Comparison of ENCODE assay signal across 31 cellular contexts in genomic region chr2:39581866-39582265, GRCh38.
DNase-seq lines count a peak whose midpoint lies in the region; ATAC-seq and TF ChIP-seq lines count a peak whose summit lies in the region.
"Had no signal": no experiment of that assay in that cellular context is flagged by ENCODE, and none has a peak within 500 bp of the region (broad histone marks: within the 10 kb centered on the region; RNA-seq: fewer than 3 reads in every experiment).

No MANE protein-coding gene starts in this region.

- TF ChIP-seq CTCF in heart right ventricle (IDR thresholded peaks at IDR 0.05): no peak

- peak; percentile 15 for DNase-seq in RPMI7951 (ENCODE audit: low read depth)
- peak; percentile 84 for DNase-seq in SK-MEL-5 (ENCODE audit: low read depth, low spot score)
- peak; percentile 90 for DNase-seq in foreskin melanocyte
- no peak for DNase-seq in heart right ventricle
- no peak for DNase-seq in H7
- no peak for DNase-seq in stimulated activated CD4-positive, alpha-beta T cell treated with anti-CD3 and anti-CD28 coated beads, Interleukin-1b, Interleukin-23, amount 100 ng/mL, for 48 hours
- DNase-seq: 8988T; ACHN; AML-193; BE2C; C1 segment of cervical spinal cord; Caco-2; Calu3; CD4-positive, alpha-beta memory T cell; CD4-positive, alpha-beta T cell; CD4-positive, CD25-positive, alpha-beta regulatory T cell; CD8-positive, alpha-beta memory T cell; CD8-positive, alpha-beta T cell; COR-L47; DMS 273 treated with DMSO at 0.1 percent for 48 hours; DMS153; DMS53; DMS79; DMS79 treated with DMSO at 0.1 percent for 48 hours; DND-41; EL had no signal

- WGBS in heart right ventricle, 2 donors: 86 to 96% methylated on average over 1 of the region's 1 CpG

- H3K9me3 ChIP-seq in heart right ventricle: peaks cover 0 to 21% (median 5%) of the 10 kb centered on the region in 11 donors
- H3K9me3 ChIP-seq: BE2C had no signal

- in situ Hi-C loops in SK-MEL-5 (cut with HindIII; ENCODE audit: low pct_unique_long_range_greater_than_20kb, low sequenced_read_pairs): no loop called here

- no peak for ATAC-seq in heart right ventricle
- ATAC-seq: A549; CD8-positive, alpha-beta T cell had no signal

- H3K4me1 ChIP-seq in heart right ventricle: peaks cover 0 to 9% (median 0%) of the 10 kb centered on the region in 9 donors
- H3K4me1 ChIP-seq: A549; BE2C; BLaER1; BLaER1 treated with 17β-estradiol and CSF1 and Interleukin-3, amounts not matched to agents 10 nM and 100 nM; Caco-2 had no signal

- H3K36me3 ChIP-seq in heart right ventricle: no peaks in the 10 kb centered on the region
- H3K36me3 ChIP-seq in H7 (replicated peaks; ENCODE audit: control insufficient read depth, insufficient read depth, low read length): no peaks in the 10 kb centered on the region
- H3K36me3 ChIP-seq: BE2C; BLaER1; BLaER1 treated with 17β-estradiol and CSF1 and Interleukin-3, amounts not matched to agents 10 nM and 100 nM had no signal

- intact Hi-C loops in heart right ventricle (cut with DNase I): no loop called here

- no peak overlapping the region for H3K27ac ChIP-seq in heart right ventricle
- H3K27ac ChIP-seq: 22Rv1; A549; BLaER1; BLaER1 treated with 17β-estradiol and CSF1 and Interleukin-3, amounts not matched to agents 10 nM and 100 nM; C4-2B had no signal

- H3K4me3 ChIP-seq in heart right ventricle (no peak overlapping the region), H7 (ENCODE audit: insufficient read depth, low read depth, low read length) (no peak overlapping the region)
- H3K4me3 ChIP-seq: A549; BLaER1; BLaER1 treated with 17β-estradiol and CSF1 and Interleukin-3, amounts not matched to agents 10 nM and 100 nM had no signal

- H3K27me3 ChIP-seq in heart right ventricle (no peaks in the 10 kb centered on the region), H7 (ENCODE audit: control insufficient read depth, insufficient read depth, low read length) (no peaks in the 10 kb centered on the region)
- H3K27me3 ChIP-seq: BE2C; BLaER1; BLaER1 treated with 17β-estradiol and CSF1 and Interleukin-3, amounts not matched to agents 10 nM and 100 nM had no signal

Comparison
In these comparisons a context has a peak if more than half of its experiments do, and no peak if none do; other contexts are left out.
1. DNase-seq: peak in RPMI7951 (single experiment), SK-MEL-5 (single experiment) and foreskin melanocyte (single experiment); none in heart right ventricle (0 of 2), H7 (single experiment) and stimulated activated CD4-positive, alpha-beta T cell treated with anti-CD3 and anti-CD28 coated beads, Interleukin-1b, Interleukin-23, amount 100 ng/mL, for 48 hours (single experiment).